In the genomic region with DNA sequence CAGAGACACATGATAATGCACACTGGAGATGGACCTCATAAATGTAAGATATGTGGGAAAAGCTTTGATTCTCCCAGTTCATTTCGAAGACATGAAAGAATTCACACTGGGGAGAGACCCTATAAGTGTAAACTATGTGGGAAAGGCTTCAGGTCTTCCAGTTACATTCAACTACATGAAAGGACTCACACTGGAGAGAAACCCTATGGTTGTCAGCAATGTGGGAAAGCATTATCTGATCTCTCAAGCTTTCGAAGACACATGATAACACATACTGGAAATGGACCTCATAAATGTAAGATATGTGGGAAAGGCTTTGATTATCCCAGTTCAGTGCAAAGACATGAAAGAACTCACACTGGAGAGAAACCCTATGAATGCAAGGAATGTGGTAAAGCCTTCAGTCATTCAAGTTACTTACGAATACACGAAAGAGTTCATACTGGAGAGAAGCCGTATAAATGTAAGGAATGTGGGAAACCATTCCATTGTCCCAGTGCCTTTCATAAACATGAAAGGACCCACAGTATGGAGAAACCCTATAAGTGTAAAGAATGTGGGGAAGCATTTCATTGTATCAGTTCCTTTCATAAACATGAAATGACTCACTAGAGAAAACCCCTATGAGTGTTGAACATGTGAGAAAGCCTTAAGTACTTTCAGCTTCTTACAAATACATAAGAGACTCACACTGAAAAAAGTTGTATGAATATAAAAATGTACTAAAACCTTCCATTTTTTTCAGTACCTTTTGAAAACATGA, we compare ENCODE assay signal across 16 cellular contexts. TPM values are rescaled to one million over a fixed set of nuclear protein-coding genes. Genes with fewer than 3 reads are reported as not detected.
DNase-seq lines count a peak whose midpoint lies in the region; ATAC-seq and TF ChIP-seq lines count a peak whose summit lies in the region.
"Had no signal": no experiment of that assay in that cellular context is flagged by ENCODE, and none has a peak within 500 bp of the region (broad histone marks: within the 10 kb centered on the region; RNA-seq: fewer than 3 reads in every experiment).

No MANE protein-coding gene starts in this region.

- H2AFZ ChIP-seq in osteoblast (ENCODE audit: low read length) = no peak overlapping the region
- H2AFZ ChIP-seq: GM23338 had no signal

- DNase-seq in ELR (ENCODE audit: low read depth) (peak; percentile 21), M059J (ENCODE audit: low read depth) (peak; percentile 24), osteoblast (ENCODE audit: insufficient read length, low spot score, missing footprints) (no peak), lower lobe of right lung (no peak), immature natural killer cell (no peak)
- no peak for DNase-seq in effector memory CD4-positive, alpha-beta T cell
- no peak for DNase-seq in stimulated activated naive CD8-positive, alpha-beta T cell treated with anti-CD3 and anti-CD28 coated beads, Interleukin-15, Interleukin-2, amounts not matched to agents 100 U/mL and 50 U/mL, for 24 hours
- DNase-seq: activated CD4-positive, CD25-positive, alpha-beta regulatory T cell; activated CD8-positive, alpha-beta T cell treated with anti-CD3 and anti-CD28 coated beads for 36 hours; activated naive CD4-positive, alpha-beta T cell treated with anti-CD3 and anti-CD28 coated beads for 36 hours; activated T-cell treated with anti-CD3 and anti-CD28 coated beads, Interleukin-2, amount 50 U/mL, for 24 hours; NCI-H1436 treated with DMSO at 0.1 percent for 48 hours; Peyer's patch had no signal

- peaks cover 35 to 94% (median 76%) of the 10 kb centered on the region in 6 donors for H3K9me3 Mint-ChIP-seq in immature natural killer cell

- no peak overlapping the region for H3K4me2 ChIP-seq in osteoblast (ENCODE audit: insufficient read depth, low read length)
- H3K4me2 ChIP-seq: GM23338 had no signal

- H3K79me2 ChIP-seq in osteoblast (ENCODE audit: insufficient read depth, low read length) = no peaks in the 10 kb centered on the region

- H3K4me1 ChIP-seq in effector memory CD4-positive, alpha-beta T cell (ENCODE audit: control insufficient read depth, insufficient read depth, low read length, poor library complexity, severe bottlenecking) = no peaks in the 10 kb centered on the region
- no peaks in the 10 kb centered on the region for H3K4me1 ChIP-seq in osteoblast (ENCODE audit: insufficient read depth, low read length)
- H3K4me1 ChIP-seq in lower lobe of right lung = no peaks in the 10 kb centered on the region
- H3K4me1 ChIP-seq: Peyer's patch had no signal

- H3K27ac Mint-ChIP-seq in immature natural killer cell = no peak overlapping the region
- H3K27ac Mint-ChIP-seq: activated CD8-positive, alpha-beta T cell treated with anti-CD3 and anti-CD28 coated beads for 36 hours; activated naive CD4-positive, alpha-beta T cell treated with anti-CD3 and anti-CD28 coated beads for 36 hours; activated T-cell treated with anti-CD3 and anti-CD28 coated beads, Interleukin-2, amount 50 U/mL, for 24 hours; GM23338; T-helper 2 cell treated with Interferon-gamma antibody and Interleukin-4, amounts not matched to agents 5 μg/mL and 100 μg/mL, for 36 hours had no signal

- H3K36me3 Mint-ChIP-seq in immature natural killer cell = peaks cover 47 to 63% (median 62%) of the 10 kb centered on the region in 3 donors

- peak overlapping the region; percentile 0 for H3K4me3 ChIP-seq in effector memory CD4-positive, alpha-beta T cell (ENCODE audit: insufficient read depth, low read depth, low read length, poor library complexity, severe bottlenecking)
- H3K4me3 ChIP-seq in osteoblast (ENCODE audit: insufficient read depth, low read length) = peak overlapping the region; percentile 5
- no peak overlapping the region for H3K4me3 ChIP-seq in lower lobe of right lung
- H3K4me3 ChIP-seq: GM23338, Peyer's patch had no signal

- TF ChIP-seq CTCF in osteoblast (IDR thresholded peaks at IDR 0.05; ENCODE audit: extremely low read depth, low read depth, low read length) = no peak
- no peak for TF ChIP-seq CTCF in lower lobe of right lung (IDR thresholded peaks at IDR 0.05)

- no peaks in the 10 kb centered on the region for H4K20me1 ChIP-seq in osteoblast (ENCODE audit: insufficient read depth, low read length)

- H3K36me3 ChIP-seq in effector memory CD4-positive, alpha-beta T cell (ENCODE audit: control insufficient read depth, insufficient read depth, low read length) = peaks cover 48% of the 10 kb centered on the region
- H3K36me3 ChIP-seq in osteoblast (ENCODE audit: insufficient read depth, low read length) (peaks cover 44% of the 10 kb centered on the region), lower lobe of right lung (peaks cover 42% of the 10 kb centered on the region)

- H3K27me3 Mint-ChIP-seq in immature natural killer cell (ENCODE audit: low read depth in 3 of 3) = peaks cover 0 to 2% (median 2%) of the 10 kb centered on the region in 3 donors
- H3K27me3 Mint-ChIP-seq: activated CD8-positive, alpha-beta T cell treated with anti-CD3 and anti-CD28 coated beads for 36 hours; activated T-cell treated with anti-CD3 and anti-CD28 coated beads, Interleukin-2, amount 50 U/mL, for 24 hours had no signal

- peaks cover 44% of the 10 kb centered on the region for H3K9me3 ChIP-seq in effector memory CD4-positive, alpha-beta T cell (ENCODE audit: control insufficient read depth, low read length)
- H3K9me3 ChIP-seq in osteoblast (ENCODE audit: low read depth, low read length) (peaks cover 69% of the 10 kb centered on the region), lower lobe of right lung (peaks cover 89% of the 10 kb centered on the region)

- intact Hi-C loops in lower lobe of right lung (cut with DNase I) = no loop called here

- no peak for ATAC-seq in lower lobe of right lung
- no peak for ATAC-seq in stimulated activated naive CD8-positive, alpha-beta T cell treated with anti-CD3 and anti-CD28 coated beads, Interleukin-15, Interleukin-2, amounts not matched to agents 100 U/mL and 50 U/mL, for 24 hours
- ATAC-seq: activated CD8-positive, alpha-beta T cell treated with anti-CD3 and anti-CD28 coated beads for 36 hours; GM23338 had no signal

- H3K4me3 Mint-ChIP-seq in immature natural killer cell = no peak overlapping the region
- H3K4me3 Mint-ChIP-seq: activated CD8-positive, alpha-beta T cell treated with anti-CD3 and anti-CD28 coated beads for 36 hours; activated naive CD4-positive, alpha-beta T cell treated with anti-CD3 and anti-CD28 coated beads for 36 hours; activated T-cell treated with anti-CD3 and anti-CD28 coated beads, Interleukin-2, amount 50 U/mL, for 24 hours; GM23338; T-helper 2 cell treated with Interferon-gamma antibody and Interleukin-4, amounts not matched to agents 5 μg/mL and 100 μg/mL, for 36 hours had no signal

- no peak overlapping the region for H3K27ac ChIP-seq in effector memory CD4-positive, alpha-beta T cell (ENCODE audit: insufficient read depth, low read length, poor library complexity, severe bottlenecking)
- H3K27ac ChIP-seq in osteoblast (ENCODE audit: low read depth, low read length) (no peak overlapping the region), lower lobe of right lung (no peak overlapping the region)
- H3K27ac ChIP-seq: Peyer's patch had no signal

- peaks cover 0 to 2% of the 10 kb centered on the region in 2 donors for H3K4me1 Mint-ChIP-seq in immature natural killer cell
- H3K4me1 Mint-ChIP-seq: GM23338 had no signal

- H3K27me3 ChIP-seq in effector memory CD4-positive, alpha-beta T cell (replicated peaks; ENCODE audit: control insufficient read depth, insufficient read depth, low read length, poor library complexity, severe bottlenecking) = no peaks in the 10 kb centered on the region
- no peaks in the 10 kb centered on the region for H3K27me3 ChIP-seq in osteoblast (ENCODE audit: insufficient read depth, low read length)
- no peaks in the 10 kb centered on the region for H3K27me3 ChIP-seq in lower lobe of right lung (ENCODE audit: low read depth)
- H3K27me3 ChIP-seq: Peyer's patch had no signal

RNA-seq across cellular contexts. Expression of gene ZNF441, which starts 14.7 kb away (rescaled TPM):
- 3.9 and 4.8 TPM in 2 replicates for total RNA-seq in M059J (2014; rRNA removed; shearing (Covaris generic))
- total RNA-seq in osteoblast = 11.6 and 13.3 TPM in 2 replicates
- 5.8 TPM for total RNA-seq in lower lobe of right lung
- polyA plus RNA-seq in immature natural killer cell = 1 to 10 TPM in 2 of 3 donors, under 1 TPM in 1; 0.14 to 7.9 (median 5.2) TPM
- total RNA-seq: astrocyte had no signal

RNA-seq across cellular contexts. Expression of gene ZNF491, which starts 16.8 kb away (rescaled TPM):
- 0.39 and 0.64 TPM in 2 replicates for total RNA-seq in M059J (2014; rRNA removed; shearing (Covaris generic))
- total RNA-seq in osteoblast (4.3 and 6.2 TPM in 2 replicates), lower lobe of right lung (2.3 TPM)
- 1 to 10 TPM in 1 of 3 donors, not detected in 2; 1.1 TPM for polyA plus RNA-seq in immature natural killer cell
- total RNA-seq: astrocyte had no signal

RNA-seq across cellular contexts. Expression of gene ZNF440, which starts 32.6 kb away (rescaled TPM):
- total RNA-seq in M059J (2014; rRNA removed; shearing (Covaris generic)) = 4.6 and 6.8 TPM in 2 replicates
- total RNA-seq in osteoblast = 10.6 and 11.2 TPM in 2 replicates
- 21.7 TPM for total RNA-seq in lower lobe of right lung
- 1 to 10 TPM in 2 of 3 donors, under 1 TPM in 1; 0.34 to 4.5 (median 2.4) TPM for polyA plus RNA-seq in immature natural killer cell
- total RNA-seq: astrocyte had no signal

RNA-seq across cellular contexts. Expression of gene ZNF823, which starts 42.7 kb away (rescaled TPM):
- total RNA-seq in M059J (2014; rRNA removed; shearing (Covaris generic)) = 10.1 and 17.0 TPM in 2 replicates
- 6.2 and 9.4 TPM in 2 replicates for total RNA-seq in osteoblast
- 5.6 TPM for total RNA-seq in lower lobe of right lung
- 1 to 10 TPM; 1.7 to 5.0 (median 2.4) TPM for polyA plus RNA-seq in immature natural killer cell

Comparison
In these comparisons a context has a peak if more than half of its experiments do, and no peak if none do; other contexts are left out.
1. DNase-seq: peak in ELR (single experiment) and M059J (single experiment); none in effector memory CD4-positive, alpha-beta T cell (0 of 3), osteoblast (single experiment), lower lobe of right lung (single experiment), immature natural killer cell (0 of 3) and stimulated activated naive CD8-positive, alpha-beta T cell treated with anti-CD3 and anti-CD28 coated beads, Interleukin-15, Interleukin-2, amounts not matched to agents 100 U/mL and 50 U/mL, for 24 hours (single experiment).